ENCODE assay signal across 9 cellular contexts in genomic region chr21:17931080-17931479, GRCh38.
DNase-seq lines count a peak whose midpoint lies in the region; FAIRE-seq and TF ChIP-seq lines count a peak whose summit lies in the region.
"Had no signal": no experiment of that assay in that cellular context is flagged by ENCODE, and none has a peak within 500 bp of the region (broad histone marks: within the 10 kb centered on the region; RNA-seq: fewer than 3 reads in every experiment).

No MANE protein-coding gene starts in this region.

- peak; percentile 18 for FAIRE-seq in GM18507 (lab: Jason Lieb, UNC)
- FAIRE-seq: islet of Langerhans had no signal

- H3K4me1 ChIP-seq in BE2C: no peaks in the 10 kb centered on the region

- peak; percentile 87 for TF ChIP-seq CTCF in BE2C (IDR thresholded peaks at IDR 0.05; ENCODE audit: low read depth, low read length)
- TF ChIP-seq CTCF in choroid plexus epithelial cell (conservative IDR thresholded peaks at IDR 0.05; ENCODE audit: low read depth, low read length): peak; percentile 41

- peak; percentile 59 for DNase-seq in BE2C
- DNase-seq in GM18507 (ENCODE audit: extremely low spot score, insufficient read length, low read depth): no peak
- peak; percentile 12 for DNase-seq in KBM-7
- peak; percentile 4 for DNase-seq in choroid plexus epithelial cell (ENCODE audit: low read depth)
- DNase-seq in SHP77 treated with DMSO at 0.1 percent for 48 hours (lab: John Stamatoyannopoulos, UW): no peak
- no peak for DNase-seq in amygdala (lab: John Stamatoyannopoulos, UW)
- DNase-seq in NCI-H1092 (lab: John Stamatoyannopoulos, UW): no peak
- no peak for DNase-seq in NCI-H446 treated with DMSO at 0.1 percent for 48 hours (lab: John Stamatoyannopoulos, UW)

- H3K36me3 ChIP-seq in BE2C: no peaks in the 10 kb centered on the region

- H3K27me3 ChIP-seq in BE2C: no peaks in the 10 kb centered on the region

- in situ Hi-C loops in KBM-7 (cut with MboI; ENCODE audit: low pct_unique_long_range_greater_than_20kb, low sequenced_read_pairs): no loop called here

- H3K9me3 ChIP-seq in BE2C: no peaks in the 10 kb centered on the region

- peak overlapping the region; percentile 63 for H3K4me3 ChIP-seq in BE2C (ENCODE audit: low read depth, low read length)
- no peak overlapping the region for H3K4me3 ChIP-seq in choroid plexus epithelial cell (ENCODE audit: low read depth, low read length)

Comparison
In these comparisons a context has a peak if more than half of its experiments do, and no peak if none do; other contexts are left out.
1. DNase-seq: peak in BE2C (single experiment), KBM-7 (single experiment) and choroid plexus epithelial cell (single experiment); none in GM18507 (single experiment), SHP77 treated with DMSO at 0.1 percent for 48 hours (single experiment), amygdala (0 of 56), NCI-H1092 (single experiment) and NCI-H446 treated with DMSO at 0.1 percent for 48 hours (single experiment).